In the genomic region with DNA sequence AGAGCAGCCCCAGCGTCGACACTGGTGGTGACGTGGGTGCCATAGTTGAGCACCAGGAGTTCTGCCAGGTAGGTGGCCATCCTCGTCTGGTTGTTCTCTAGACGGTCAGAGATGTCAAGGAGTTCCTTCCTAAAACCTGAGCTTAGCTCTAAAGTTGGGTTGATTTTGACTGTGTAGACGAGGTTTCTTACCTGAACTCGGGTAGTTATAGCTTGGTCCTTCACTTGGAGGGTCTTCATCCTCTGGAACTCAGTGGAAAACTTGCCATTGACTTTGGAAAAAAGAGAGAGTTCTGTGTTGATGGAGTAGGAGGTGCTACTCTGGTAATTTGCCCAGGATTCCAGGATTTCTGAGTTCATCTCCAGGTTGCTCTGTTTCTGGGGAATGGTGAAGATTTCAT, we compare ENCODE assay signal across 1 cellular context.
TF ChIP-seq lines count a peak whose summit lies in the region.

No MANE protein-coding gene starts in this region.

TF ChIP-seq in GM12878, 131 proteins besides CTCF, POLR2A, EP300 and RAD21:
- TF ChIP-seq ZSCAN29 (IDR thresholded peaks at IDR 0.05), result peak; percentile 90
- no peak for TF ChIP-seq PBX3 (IDR thresholded peaks at IDR 0.05; ENCODE audit: insufficient replicate concordance, low read depth, low read length)
- no peak for TF ChIP-seq CREB1 (IDR thresholded peaks at IDR 0.05; ENCODE audit: low read depth)
